ENCODE assay signal across 30 cellular contexts in the genomic region with DNA sequence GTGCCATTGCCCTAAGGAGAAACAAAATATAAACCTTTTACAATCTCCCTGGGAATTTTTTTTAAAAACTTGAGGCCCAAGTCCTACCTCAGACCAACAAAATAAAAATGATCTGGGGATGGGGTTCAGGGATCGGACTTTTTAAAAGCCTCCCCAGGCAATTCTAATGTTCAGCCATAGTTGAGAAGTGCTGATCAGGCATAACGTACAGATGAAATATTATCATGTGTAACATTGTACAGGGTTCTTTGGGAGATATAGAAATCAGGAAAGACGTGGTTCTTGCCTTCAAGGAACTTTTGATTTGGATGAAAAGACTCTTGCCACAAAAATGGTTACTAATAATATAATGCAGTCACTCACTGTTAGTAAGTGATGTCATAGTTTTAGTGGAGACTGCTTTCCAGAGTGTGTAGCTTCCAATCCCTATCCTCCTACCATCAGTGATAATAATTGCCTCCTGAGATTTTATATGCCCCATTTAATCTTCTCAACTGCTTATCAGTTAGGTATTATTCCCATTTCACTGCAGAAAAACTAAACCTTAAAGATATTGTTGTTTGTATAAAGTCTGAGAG.
"Had no signal": no experiment of that assay in that cellular context is flagged by ENCODE, and none has a peak within 500 bp of the region (broad histone marks: within the 10 kb centered on the region; RNA-seq: fewer than 3 reads in every experiment).

No MANE protein-coding gene starts in this region.

- H3K36me3 ChIP-seq: esophagus squamous epithelium, gastroesophageal sphincter, heart right ventricle, WERI-Rb-1 had no signal

- H3K4me1 ChIP-seq: body of pancreas, esophagus squamous epithelium, gastroesophageal sphincter, heart right ventricle had no signal

- H3K27me3 ChIP-seq: body of pancreas, esophagus squamous epithelium, gastroesophageal sphincter had no signal

- H3K27ac ChIP-seq: body of pancreas, esophagus squamous epithelium, gastroesophageal sphincter, heart right ventricle, WERI-Rb-1 had no signal

- FAIRE-seq: colon had no signal

- DNase-seq: activated B cell treated with CpG ODN at 0.5 μM for 24 hours; activated CD4-positive, alpha-beta T cell treated with anti-CD3 and anti-CD28 coated beads for 48 hours; activated CD4-positive, alpha-beta T cell treated with anti-CD3 and anti-CD28 coated beads, Interleukin-2, amount 50 U/mL, for 1 hour; activated CD4-positive, alpha-beta T cell treated with anti-CD3 and anti-CD28 coated beads, Interleukin-2, amount 50 U/mL, for 48 hours; activated CD8-positive, alpha-beta memory T cell treated with anti-CD3 and anti-CD28 coated beads for 24 hours; activated CD8-positive, alpha-beta T cell treated with anti-CD3 and anti-CD28 coated beads for 36 hours; activated effector memory CD4-positive, alpha-beta T cell treated with Interleukin-2 at 50 U/mL for 16 hours; activated gamma-delta T cell treated with Interleukin-2 at 50 U/mL for 16 hours; activated naive CD4-positive, alpha-beta T cell treated with anti-CD3 and anti-CD28 coated beads, Interleukin-2, amount 50 U/mL, for 16 hours; activated naive CD4-positive, alpha-beta T cell treated with Interleukin-2 at 50 U/mL for 16 hours; activated T-cell treated with anti-CD3 and anti-CD28 coated beads, Interleukin-2, amount 50 U/mL, for 4 hours; amniotic stem cell; aorta; body of pancreas; caudate nucleus; cortex of kidney; dermis blood vessel endothelial cell; effector CD4-positive, alpha-beta T cell; effector memory CD8-positive, alpha-beta T cell; erythroblast; esophagus squamous epithelium; foreskin melanocyte; heart right ventricle; T-helper 17 cell; T1000; WERI-Rb-1 had no signal

- ATAC-seq: activated CD4-positive, CD25-positive, alpha-beta regulatory T cell treated with anti-CD3 and anti-CD28 coated beads, Interleukin-2, amount 50 U/mL, for 24 hours; activated CD8-positive, alpha-beta T cell treated with anti-CD3 and anti-CD28 coated beads for 36 hours; activated T-cell treated with anti-CD3 and anti-CD28 coated beads, Interleukin-2, amount 50 U/mL, for 4 hours; activated T-helper 17 cell treated with anti-CD3 and anti-CD28 coated beads, Interleukin-2, amount 50 U/mL, for 72 hours; body of pancreas; effector memory CD8-positive, alpha-beta T cell; gastroesophageal sphincter; heart right ventricle; T-helper 17 cell had no signal

- H3K9me3 ChIP-seq: body of pancreas, esophagus squamous epithelium, gastroesophageal sphincter, heart right ventricle had no signal

- H3K4me3 ChIP-seq: body of pancreas, esophagus squamous epithelium, gastroesophageal sphincter, heart right ventricle had no signal
